In genomic region chr9:125343518-125344284, GRCh38 we compare ENCODE assay signal across 10 cellular contexts.
DNase-seq lines count a peak whose midpoint lies in the region; ATAC-seq and TF ChIP-seq lines count a peak whose summit lies in the region.
"Had no signal": no experiment of that assay in that cellular context is flagged by ENCODE, and none has a peak within 500 bp of the region (broad histone marks: within the 10 kb centered on the region; RNA-seq: fewer than 3 reads in every experiment).

No MANE protein-coding gene starts in this region.

- no peaks in the 10 kb centered on the region for H3K27me3 ChIP-seq in AG04450 (ENCODE audit: control insufficient read depth, insufficient read depth, low read length)
- no peaks in the 10 kb centered on the region for H3K27me3 ChIP-seq in iPS DF 6.9 (ENCODE audit: control insufficient read depth, insufficient read depth, low read length)
- H3K27me3 ChIP-seq: suprapubic skin had no signal

- no peaks in the 10 kb centered on the region for H3K4me1 ChIP-seq in iPS DF 6.9 (ENCODE audit: control insufficient read depth, insufficient read depth, low read length)

- H3K4me3 ChIP-seq in AG04450 (ENCODE audit: low read depth, low read length) (no peak overlapping the region), LNCaP clone FGC (ENCODE audit: low read depth, low read length) (no peak overlapping the region), iPS DF 6.9 (ENCODE audit: low read length) (no peak overlapping the region)
- H3K4me3 ChIP-seq: suprapubic skin had no signal

- no peaks in the 10 kb centered on the region; the same call in 1 of the 2 replicates for H3K36me3 ChIP-seq in iPS DF 6.9 (ENCODE audit: control insufficient read depth, insufficient read depth, low read length)

- DNase-seq in AG04450 (ENCODE audit: low read depth, low spot score): peak; percentile 10
- DNase-seq in LNCaP clone FGC (ENCODE audit: low read depth): peak; percentile 89
- DNase-seq in astrocyte of the hippocampus (ENCODE audit: low read depth, low spot score): peak; percentile 66
- DNase-seq in iPS DF 6.9 (ENCODE audit: low read depth, low spot score): peak; percentile 70
- no peak for DNase-seq in activated CD4-positive, alpha-beta T cell treated with anti-CD3 and anti-CD28 coated beads, Interleukin-2, amount 50 U/mL, for 4 hours
- no peak for DNase-seq in activated CD4-positive, CD25-positive, alpha-beta regulatory T cell (lab: John Stamatoyannopoulos, UW)
- DNase-seq: activated B cell treated with CpG ODN at 0.5 μM for 24 hours had no signal

- WGBS in iPS DF 6.9 (ENCODE audit: insufficient coverage, insufficient read length): no CpG with 5 or more reads among the region's 3 CpGs

- no peaks in the 10 kb centered on the region for H3K9me3 ChIP-seq in AG04450 (ENCODE audit: control insufficient read depth, insufficient read depth, low read length)
- no peaks in the 10 kb centered on the region for H3K9me3 ChIP-seq in iPS DF 6.9 (ENCODE audit: control insufficient read depth, insufficient read depth, low read length)
- H3K9me3 ChIP-seq: suprapubic skin had no signal

- H3K27ac ChIP-seq in AG04450 (ENCODE audit: low read depth, low read length) (no peak overlapping the region), iPS DF 6.9 (ENCODE audit: low read length) (no peak overlapping the region)
- H3K27ac ChIP-seq: suprapubic skin had no signal

- ATAC-seq in HG02759 (IDR thresholded peaks at IDR 0.05; ENCODE audit: unreplicated experiment) (no peak), HG03159 (IDR thresholded peaks at IDR 0.05; ENCODE audit: unreplicated experiment) (no peak)

- no peak for TF ChIP-seq CTCF in AG04450 (IDR thresholded peaks at IDR 0.05; ENCODE audit: low read depth, low read length)
- no peak for TF ChIP-seq CTCF in LNCaP clone FGC (IDR thresholded peaks at IDR 0.05; ENCODE audit: control insufficient read depth, extremely low read depth, insufficient read depth)

- CTCF ChIA-PET in AG04450 (lab: Charles Lee): interaction anchor here (0.5 to 4.1 kb wide), 4 partner anchors 19 to 386 kb away, joined by 3 to 18 read pairs (median 8); no protein-coding TSS in a partner anchor

- POLR2A ChIA-PET in AG04450 (lab: Yijun Ruan, JAX): interaction anchor here (0.8 to 2.8 kb wide), 3 partner anchors 14 to 110 kb away, joined by 3 to 15 read pairs (median 3); partner anchors contain the start of gene HSPA5

Comparison
In these comparisons a context has a peak if more than half of its experiments do, and no peak if none do; other contexts are left out.
1. DNase-seq: peak in AG04450 (single experiment), LNCaP clone FGC (single experiment), astrocyte of the hippocampus (single experiment) and iPS DF 6.9 (single experiment); none in activated CD4-positive, alpha-beta T cell treated with anti-CD3 and anti-CD28 coated beads, Interleukin-2, amount 50 U/mL, for 4 hours (0 of 2) and activated CD4-positive, CD25-positive, alpha-beta regulatory T cell (0 of 4).